16 cellular contexts compared by ENCODE assay signal in the genomic region with DNA sequence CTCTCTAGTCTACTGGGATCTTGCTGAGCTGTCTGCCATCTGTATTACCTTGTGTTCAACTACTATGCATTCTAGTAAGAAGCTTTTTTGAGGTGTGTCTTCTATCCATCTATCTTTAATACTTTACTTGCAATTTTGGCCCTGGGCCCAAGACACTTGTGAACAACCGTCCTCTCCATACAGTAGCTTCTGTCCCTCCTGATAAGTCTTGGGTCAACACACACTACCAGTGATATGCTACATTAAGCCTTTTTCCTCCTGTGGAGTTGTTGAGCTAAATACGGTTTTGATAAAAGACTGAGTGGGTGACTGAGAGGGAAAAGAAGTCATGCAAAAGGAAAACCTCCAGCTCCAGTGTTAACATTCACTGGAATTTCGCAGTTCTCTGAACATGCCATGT.
"Had no signal": no experiment of that assay in that cellular context is flagged by ENCODE, and none has a peak within 500 bp of the region (broad histone marks: within the 10 kb centered on the region; RNA-seq: fewer than 3 reads in every experiment).

No MANE protein-coding gene starts in this region.

- H3K9me3 ChIP-seq: colonic mucosa, heart left ventricle, thyroid gland had no signal

- H3K4me2 ChIP-seq: smooth muscle cell had no signal

- H3K4me3 ChIP-seq: colonic mucosa, heart left ventricle, smooth muscle cell, thyroid gland had no signal

- DNase-seq: colonic mucosa; effector CD4-positive, alpha-beta T cell; endodermal cell; foreskin melanocyte; heart left ventricle; hypothalamus; kidney glomerular epithelial cell; mammary epithelial cell; naive thymus-derived CD4-positive, alpha-beta T cell; nephron progenitor cell; posterior cingulate gyrus; right cardiac atrium; stimulated activated CD4-positive, alpha-beta T cell treated with anti-CD3 and anti-CD28 coated beads, Interleukin-2, amount 100 ng/mL, for 48 hours; stimulated activated naive CD4-positive, alpha-beta T cell treated with Interleukin-2 at 50 U/mL for 16 hours; thyroid gland had no signal

- H3K4me1 ChIP-seq: colonic mucosa had no signal

- H3K27ac ChIP-seq: colonic mucosa, heart left ventricle had no signal

- H3K27me3 ChIP-seq: colonic mucosa, heart left ventricle, thyroid gland had no signal

- H3K36me3 ChIP-seq: colonic mucosa, heart left ventricle, thyroid gland had no signal
